8 cellular contexts compared by ENCODE assay signal in the genomic region with DNA sequence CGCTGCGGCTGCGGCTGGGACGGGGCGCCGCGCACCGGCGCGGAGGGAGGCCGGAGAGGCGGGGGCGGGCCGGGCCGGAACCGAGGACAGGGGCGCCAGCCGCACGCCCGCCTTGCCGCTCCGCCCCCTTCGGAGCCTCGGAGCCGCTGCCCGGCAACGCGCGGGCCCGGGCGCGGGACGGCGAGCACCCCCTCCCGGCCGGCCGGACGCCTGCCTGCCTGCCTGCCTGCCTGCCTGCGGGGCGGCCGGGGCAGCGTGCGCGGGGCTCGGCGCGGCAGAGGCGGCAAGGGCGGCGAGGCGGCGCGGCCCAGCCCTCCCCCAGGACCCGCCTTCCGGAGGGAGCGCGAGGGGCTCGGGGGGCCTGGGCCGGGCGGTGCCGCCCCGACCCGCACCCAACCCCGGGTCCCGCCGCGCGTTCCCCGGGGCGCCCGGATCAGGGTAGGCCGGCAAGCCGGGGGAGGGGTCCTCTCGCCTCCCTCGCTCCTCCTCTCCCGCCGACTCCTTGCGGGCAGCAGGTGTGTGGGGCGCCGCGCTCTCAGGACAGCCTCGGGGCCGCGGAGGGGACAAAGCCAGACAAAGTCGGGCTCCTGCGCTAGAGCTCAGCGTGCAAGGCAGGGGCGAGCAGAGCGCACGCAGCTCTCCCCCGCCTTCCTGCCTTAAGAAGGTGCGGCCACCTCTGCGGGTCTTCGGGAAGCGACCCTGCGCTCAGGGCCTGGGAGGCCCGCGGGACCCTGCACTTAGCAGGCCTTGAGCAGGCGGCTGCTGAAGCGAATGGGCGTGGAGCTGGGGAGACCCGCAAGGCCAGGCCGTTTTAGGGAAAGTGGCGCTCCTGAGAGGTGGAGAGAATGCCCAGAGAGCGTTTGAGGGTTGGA. TPM values are rescaled to one million over a fixed set of nuclear protein-coding genes. Genes with fewer than 3 reads are reported as not detected.
A peak's percentile ranks its signal among the peaks of the same experiment; 100 is the strongest.
DNase-seq lines count a peak whose midpoint lies in the region; ATAC-seq and TF ChIP-seq lines count a peak whose summit lies in the region.

TSS of gene KIAA1549 (minus strand) at position 58 of the 872 bp plus-strand sequence. CDS start 120 bp downstream, outside the sequence.

- H3K4me3 ChIP-seq in GM23338 = peak within 1 kb of the TSS; percentile 92
- H3K4me3 ChIP-seq in LNCaP clone FGC (ENCODE audit: low read depth, low read length) = peak within 1 kb of the TSS; percentile 75
- peak within 1 kb of the TSS; percentile 74 for H3K4me3 ChIP-seq in brain microvascular endothelial cell (ENCODE audit: low read depth, low read length)
- peak within 1 kb of the TSS; percentile 89 for H3K4me3 ChIP-seq in iPS-18a (ENCODE audit: low read length)
- H3K4me3 ChIP-seq in skeletal muscle tissue (ENCODE audit: low read length in 3 of 3) = peak within 1 kb of the TSS; percentile 63 to 67 (median 63)

- H3K9me3 ChIP-seq in iPS-18a (ENCODE audit: control insufficient read depth, low read depth, low read length) (no peaks in the 10 kb centered on the region), skeletal muscle tissue (ENCODE audit: control insufficient read depth in 3 of 3, low read length in 3 of 3) (no peaks in the 10 kb centered on the region)

- H3K4me3 Mint-ChIP-seq in GM23338 (peak within 1 kb of the TSS; percentile 91), T-cell (peak within 1 kb of the TSS; percentile 84 to 92 (median 88))

- H3K36me3 ChIP-seq in GM23338 (ENCODE audit: insufficient read depth) (no peaks in the 10 kb centered on the region), brain microvascular endothelial cell (replicated peaks) (no peaks in the 10 kb centered on the region), iPS-18a (ENCODE audit: control insufficient read depth, low read depth, low read length) (no peaks in the 10 kb centered on the region), skeletal muscle tissue (ENCODE audit: control insufficient read depth in 3 of 3, insufficient read depth in 3 of 3, low read length in 3 of 3) (no peaks in the 10 kb centered on the region)

- H3K27me3 Mint-ChIP-seq in GM23338 (ENCODE audit: insufficient read depth, low read depth, poor library complexity) = peaks cover 19% of the 10 kb centered on the region
- H3K27me3 Mint-ChIP-seq in T-cell = peaks cover 32 to 43% of the 10 kb centered on the region in 2 donors

- in situ Hi-C loops in brain microvascular endothelial cell (cut with HindIII; ENCODE audit: low pct_ligation_motif_present, low sequenced_read_pairs) = no loop called here

- CTCF ChIA-PET in T-cell (lab: Charles Lee) = interaction anchor here (0.6 to 0.8 kb wide), 2 partner anchors 56 to 95 kb away, joined by 3 to 5 read pairs; no protein-coding TSS in a partner anchor

- H3K9me3 Mint-ChIP-seq in GM23338 (no peaks in the 10 kb centered on the region; the same call in 1 of the 3 replicates), T-cell (no peaks in the 10 kb centered on the region)

- H3K4me1 Mint-ChIP-seq in GM23338 (peaks cover 37% of the 10 kb centered on the region), T-cell (peaks cover 9 to 14% (median 13%) of the 10 kb centered on the region in 3 donors)

- H3K9ac ChIP-seq in iPS-18a (ENCODE audit: low read length) = peak within 1 kb of the TSS; percentile 89
- H3K9ac ChIP-seq in skeletal muscle tissue (ENCODE audit: low read depth in 1 of 3, low read length in 3 of 3) = peak within 1 kb of the TSS; percentile 50 to 68 (median 51)

- H3K4me2 ChIP-seq in GM23338 = peak within 1 kb of the TSS; percentile 100

- H3K36me3 Mint-ChIP-seq in GM23338 (ENCODE audit: low read depth) = peaks cover 5% of the 10 kb centered on the region; the same call in 1 of the 3 replicates
- no peaks in the 10 kb centered on the region for H3K36me3 Mint-ChIP-seq in T-cell

- H3K9me2 ChIP-seq in GM23338 (ENCODE audit: insufficient read depth) = no peaks in the 10 kb centered on the region

- H3K27ac Mint-ChIP-seq in GM23338 (peak within 1 kb of the TSS; percentile 94), T-cell (no peak within 1 kb of the TSS)

- H3F3A ChIP-seq in GM23338 (replicated peaks; ENCODE audit: low read depth) = peaks cover 21% of the 10 kb centered on the region

- peak within 1 kb of the TSS; percentile 100 for H2AFZ ChIP-seq in GM23338

- peak; percentile 30 for DNase-seq in GM04504 (ENCODE audit: low read depth)
- peak; percentile 85 for DNase-seq in GM23338 (ENCODE audit: low spot score)
- DNase-seq in LNCaP clone FGC (ENCODE audit: low read depth) = no peak
- peak in 27 of 34 experiments; percentile 4 to 61 (median 18) for DNase-seq in T-cell
- DNase-seq in brain microvascular endothelial cell = no peak
- DNase-seq in pons (ENCODE audit: low spot score) = no peak

- H3K27me3 ChIP-seq in GM23338 (ENCODE audit: insufficient read depth) (peaks cover 29% of the 10 kb centered on the region), brain microvascular endothelial cell (replicated peaks) (no peaks in the 10 kb centered on the region), iPS-18a (ENCODE audit: control insufficient read depth, insufficient read depth, low read length) (peaks cover 18% of the 10 kb centered on the region), skeletal muscle tissue (ENCODE audit: control insufficient read depth in 3 of 3, insufficient read depth in 3 of 3, low read length in 3 of 3) (peaks cover 0 to 32% (median 19%) of the 10 kb centered on the region in 3 donors)

- H3K4me1 ChIP-seq in GM23338 (ENCODE audit: insufficient read depth) = peaks cover 25% of the 10 kb centered on the region
- H3K4me1 ChIP-seq in iPS-18a (ENCODE audit: control insufficient read depth, low read depth, low read length) = peaks cover 13% of the 10 kb centered on the region
- H3K4me1 ChIP-seq in skeletal muscle tissue (ENCODE audit: control insufficient read depth in 3 of 3, insufficient read depth in 3 of 3, low read length in 3 of 3) = peaks cover 8 to 16% (median 13%) of the 10 kb centered on the region in 3 donors

- TF ChIP-seq CTCF in GM23338 (conservative IDR thresholded peaks at IDR 0.05; ENCODE audit: low read depth in 2 of 2) (peak in 1 of 2 experiments; percentile 54; a peak in 2 of 4 replicates), LNCaP clone FGC (IDR thresholded peaks at IDR 0.05; ENCODE audit: control insufficient read depth, extremely low read depth, insufficient read depth) (peak; percentile 82), brain microvascular endothelial cell (IDR thresholded peaks at IDR 0.05; ENCODE audit: low read depth, low read length, missing control alignments) (no peak)

- POLR2A ChIA-PET in T-cell (lab: Charles Lee) = no interaction called here

- H3K27ac ChIP-seq in GM23338 (ENCODE audit: low read depth) (no peak within 1 kb of the TSS), brain microvascular endothelial cell (no peak within 1 kb of the TSS), iPS-18a (ENCODE audit: low read length) (no peak within 1 kb of the TSS), skeletal muscle tissue (ENCODE audit: low read depth, low read length) (no peak within 1 kb of the TSS)

- H4K20me1 ChIP-seq in GM23338 (replicated peaks; ENCODE audit: insufficient read depth) = no peaks in the 10 kb centered on the region

- peak; percentile 72 for ATAC-seq in GM23338
- peak; percentile 83 to 90 (median 84) for ATAC-seq in T-cell (replicated peaks in 1 of 4)

- peaks cover 42% of the 10 kb centered on the region for H3K79me2 ChIP-seq in GM23338 (replicated peaks; ENCODE audit: insufficient read depth)

TF ChIP-seq in GM23338, 12 proteins besides CTCF, POLR2A, EP300 and RAD21:
- TF ChIP-seq POLR2AphosphoS5 (IDR thresholded peaks at IDR 0.05; ENCODE audit: low read depth) = no peak; the same call in 1 of the 2 replicates
- TF ChIP-seq ZNF114 (CRISPR knock-in tag; IDR thresholded peaks at IDR 0.05) = no peak
- no peak for TF ChIP-seq ZNF331 (CRISPR knock-in tag; IDR thresholded peaks at IDR 0.05; ENCODE audit: low read depth)

RNA-seq across cellular contexts. Expression of gene KIAA1549, which starts in this region (rescaled TPM):
- 11.6 and 13.5 TPM in 2 replicates for total RNA-seq in GM23338 (2014; rRNA removed; shearing (Covaris generic))
- polyA plus RNA-seq in GM23338 (2016; fragmentation: Nextera tagmentation; extraction: Ambion mirVana) = 3.6 TPM in 2 replicates
- total RNA-seq in T-cell (under 1 TPM; 0.05 to 0.29 (median 0.15) TPM), skeletal muscle tissue (4.2 TPM)

Comparison
In these comparisons a context has a peak if more than half of its experiments do, and no peak if none do; other contexts are left out.
1. Peak in DNase-seq and ATAC-seq in T-cell; RNA of the gene not detected or under 1 TPM.
2. DNase-seq: peak in GM04504 (single experiment) and GM23338 (single experiment); none in LNCaP clone FGC (single experiment), brain microvascular endothelial cell (single experiment) and pons (single experiment).
3. Peak in every context shown above with its lines, with median percentiles within 50 percentile points of each other: H3K4me3 ChIP-seq.